ENCODE assay signal across 8 cellular contexts in the genomic region with DNA sequence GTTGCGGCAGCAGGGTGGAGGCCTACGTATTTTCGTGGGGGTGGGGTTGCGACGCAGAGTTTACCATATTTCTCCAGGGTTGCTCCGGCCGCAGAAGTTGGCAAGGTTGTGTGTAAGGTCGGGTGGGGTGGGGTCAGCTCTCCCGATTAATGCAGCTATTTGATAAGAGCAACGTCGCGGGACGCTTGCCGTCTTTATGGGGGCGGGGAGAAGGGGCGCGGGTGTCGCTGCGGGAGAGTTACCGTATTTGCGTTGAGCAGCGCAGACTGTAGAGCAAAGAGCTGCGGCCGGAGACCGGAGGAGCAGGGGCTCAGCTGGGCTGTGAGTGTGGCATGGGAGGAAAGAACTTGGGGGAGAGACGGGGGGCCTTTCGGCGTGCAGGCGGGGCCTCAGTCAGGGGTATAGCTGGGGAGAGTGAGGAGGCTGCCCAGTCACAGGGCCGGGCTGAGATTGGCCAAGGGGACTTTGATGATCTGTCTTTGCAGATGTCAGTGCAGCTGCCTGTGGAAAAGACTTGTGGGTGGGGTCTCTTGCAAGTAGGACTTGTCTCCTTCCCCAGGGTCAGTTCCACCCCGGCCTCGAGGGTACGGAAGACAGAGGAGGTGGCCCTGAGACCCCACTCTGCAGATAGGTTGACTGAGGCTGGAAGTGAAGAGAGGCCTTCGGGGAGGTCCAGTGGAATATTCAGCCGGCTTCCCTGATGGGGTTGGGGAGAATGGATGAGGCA. TPM values are rescaled to one million over a fixed set of nuclear protein-coding genes. Genes with fewer than 3 reads are reported as not detected.
A peak's percentile ranks its signal among the peaks of the same experiment; 100 is the strongest.
DNase-seq lines count a peak whose midpoint lies in the region; ATAC-seq, FAIRE-seq and TF ChIP-seq lines count a peak whose summit lies in the region.

No MANE protein-coding gene starts in this region.

- peaks cover 5% of the 10 kb centered on the region; the same call in 1 of the 2 replicates for H3K36me3 ChIP-seq in ES-I3 (ENCODE audit: insufficient read depth, low read length)
- no peaks in the 10 kb centered on the region for H3K36me3 ChIP-seq in astrocyte (ENCODE audit: insufficient read depth, low read length)
- peaks cover 0 to 23% (median 2%) of the 10 kb centered on the region in 4 donors for H3K36me3 ChIP-seq in sigmoid colon

- H3K9me3 Mint-ChIP-seq in astrocyte (ENCODE audit: unreplicated experiment): no peaks in the 10 kb centered on the region

- TF ChIP-seq POLR2A in sigmoid colon (IDR thresholded peaks at IDR 0.05): no peak

- H3K9ac ChIP-seq in ES-I3 (ENCODE audit: low read depth, low read length) (peak overlapping the region; percentile 69), astrocyte (ENCODE audit: low read length) (peak overlapping the region; percentile 88)

- no peak for FAIRE-seq in astrocyte (lab: Jason Lieb, UNC)

- H3K4me1 ChIP-seq in ES-I3 (ENCODE audit: insufficient read depth, low read length) (peaks cover 42% of the 10 kb centered on the region), astrocyte (ENCODE audit: insufficient read depth, low read length) (peaks cover 8% of the 10 kb centered on the region), sigmoid colon (peaks cover 0 to 36% (median 32%) of the 10 kb centered on the region in 4 donors)

- peak overlapping the region; percentile 91 for H2AFZ ChIP-seq in astrocyte (ENCODE audit: low read depth, low read length)

- no peak for ATAC-seq in HG02571 (IDR thresholded peaks at IDR 0.05; ENCODE audit: unreplicated experiment)
- no peak for ATAC-seq in GM19397 (IDR thresholded peaks at IDR 0.05; ENCODE audit: unreplicated experiment)

- H3K79me2 ChIP-seq in astrocyte (ENCODE audit: insufficient read depth, low read length): no peaks in the 10 kb centered on the region

- no peaks in the 10 kb centered on the region for H3K27me3 Mint-ChIP-seq in astrocyte (ENCODE audit: low read depth, unreplicated experiment)

- TF ChIP-seq EP300 in sigmoid colon (IDR thresholded peaks at IDR 0.05): no peak

- DNase-seq in NCI-H69 (lab: John Stamatoyannopoulos, UW) (peak; percentile 77), astrocyte (ENCODE audit: low read depth) (peak; percentile 29), sigmoid colon (no peak), putamen (ENCODE audit: low spot score) (no peak)

- H3K27ac Mint-ChIP-seq in astrocyte (ENCODE audit: unreplicated experiment): peak overlapping the region; percentile 91

- peak overlapping the region; percentile 76 for H3K4me3 ChIP-seq in astrocyte (ENCODE audit: insufficient read depth, low read depth, low read length)
- H3K4me3 ChIP-seq in iPS-11a (ENCODE audit: low read depth, low read length): peak overlapping the region; percentile 62
- H3K4me3 ChIP-seq in sigmoid colon: peak overlapping the region; percentile 68 to 74 (median 74)

- H3K9me3 ChIP-seq in ES-I3 (ENCODE audit: control insufficient read depth, insufficient read depth, low read length) (no peaks in the 10 kb centered on the region), astrocyte (ENCODE audit: insufficient read depth, low read depth, low read length) (no peaks in the 10 kb centered on the region), sigmoid colon (no peaks in the 10 kb centered on the region)

- H3K27ac ChIP-seq in astrocyte (ENCODE audit: low read depth, low read length) (no peak overlapping the region), sigmoid colon (peak overlapping the region; percentile 95 to 99 (median 96))

- H3K27me3 ChIP-seq in astrocyte (ENCODE audit: insufficient read depth, low read length): no peaks in the 10 kb centered on the region
- H3K27me3 ChIP-seq in sigmoid colon: no peaks in the 10 kb centered on the region

- intact Hi-C loops in sigmoid colon (cut with DNase I): loop anchor here (5.0 to 10.0 kb wide), 5 partner anchors 38 to 1258 kb away; a partner anchor contains a TSS

- H3K4me3 Mint-ChIP-seq in astrocyte (ENCODE audit: unreplicated experiment): peak overlapping the region; percentile 89

- H3K4me1 Mint-ChIP-seq in astrocyte (ENCODE audit: low read depth, unreplicated experiment): peaks cover 49% of the 10 kb centered on the region

- H4K20me1 ChIP-seq in astrocyte (ENCODE audit: insufficient read depth, low read length): no peaks in the 10 kb centered on the region

- 3 to 5% methylated on average over 35 of the region's 35 CpGs for WGBS in sigmoid colon, 2 donors

- peak overlapping the region; percentile 96 for H3K4me2 ChIP-seq in astrocyte (ENCODE audit: low read length)

- peaks cover 16% of the 10 kb centered on the region for H3K36me3 Mint-ChIP-seq in astrocyte (ENCODE audit: low read depth, unreplicated experiment)

- TF ChIP-seq CTCF in astrocyte (IDR thresholded peaks at IDR 0.05; ENCODE audit: insufficient read depth, low read depth, low read length) (no peak), sigmoid colon (IDR thresholded peaks at IDR 0.05) (no peak)

RNA-seq across cellular contexts. Expression of a gene that starts 26.6 kb away (rescaled TPM):
- total RNA-seq in astrocyte: 6.4 and 6.5 TPM in 2 replicates
- 10 to 100 TPM in 1 of 4 donors, 1 to 10 TPM in 3; 6.1 to 10.7 (median 6.9) TPM for total RNA-seq in sigmoid colon
- polyA plus RNA-seq in sigmoid colon: 1 to 10 TPM; 3.0 to 6.1 (median 5.4) TPM

RNA-seq across cellular contexts. Expression of a gene that starts 37.1 kb away (rescaled TPM):
- total RNA-seq in astrocyte (80.1 and 95.3 TPM in 2 replicates), sigmoid colon (10 to 100 TPM; 56.3 to 63.7 (median 57.0) TPM)
- 100 to 1,000 TPM in 1 of 3 donors, 10 to 100 TPM in 2; 50.9 to 131 (median 52.3) TPM for polyA plus RNA-seq in sigmoid colon

RNA-seq across cellular contexts. Expression of a gene that starts 44.7 kb away (rescaled TPM):
- not detected in 2 replicates for total RNA-seq in astrocyte
- 1 to 10 TPM; 5.3 to 7.9 (median 7.2) TPM for total RNA-seq in sigmoid colon
- polyA plus RNA-seq in sigmoid colon: 10 to 100 TPM in 1 of 3 donors, 1 to 10 TPM in 2; 2.4 to 10.7 (median 2.8) TPM

Comparison
In these comparisons a context has a peak if more than half of its experiments do, and no peak if none do; other contexts are left out.
1. DNase-seq: peak in NCI-H69 (single experiment) and astrocyte (single experiment); none in sigmoid colon (single experiment) and putamen (single experiment).
2. Peak in every context shown above with its lines, with median percentiles within 50 percentile points of each other: H3K4me3 ChIP-seq.